Comparison of ENCODE assay signal across 8 cellular contexts in the genomic region with DNA sequence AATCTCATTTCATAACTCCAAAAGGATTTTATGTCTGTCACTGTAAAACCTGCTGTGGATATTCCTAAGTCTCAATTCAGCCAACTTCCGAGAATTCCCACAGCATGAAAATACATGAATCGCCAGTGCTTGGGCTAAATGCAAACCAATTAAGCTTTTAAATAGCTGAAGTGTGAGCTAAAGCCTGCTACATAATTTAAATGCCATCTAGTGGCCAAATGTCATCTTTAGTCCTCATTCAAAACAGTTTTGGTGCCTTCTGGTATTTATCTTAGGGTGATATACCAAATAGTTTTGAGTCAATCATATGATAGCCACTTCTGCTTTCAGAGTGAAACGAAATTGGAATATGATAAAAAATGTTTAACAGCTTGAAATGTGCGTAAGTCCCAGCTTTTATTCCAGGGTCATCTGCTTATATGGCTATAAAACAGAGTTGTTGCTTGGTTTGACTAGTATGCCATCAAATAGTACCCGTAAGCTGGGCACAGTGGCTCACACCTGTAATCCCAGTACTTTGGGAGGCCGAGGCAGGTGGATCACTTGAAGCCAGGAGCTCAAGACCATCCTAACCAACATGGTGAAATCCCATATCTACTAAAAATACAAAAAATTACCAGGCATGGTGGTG. TPM values are rescaled to one million over a fixed set of nuclear protein-coding genes. Genes with fewer than 3 reads are reported as not detected.
DNase-seq lines count a peak whose midpoint lies in the region; ATAC-seq and TF ChIP-seq lines count a peak whose summit lies in the region.

No MANE protein-coding gene starts in this region.

- peak; percentile 73 for ATAC-seq in GM21723 (IDR thresholded peaks at IDR 0.05; ENCODE audit: unreplicated experiment)
- ATAC-seq in SK-N-SH treated with all-trans-retinoic acid at 6 μM for 48 hours = peak; percentile 71
- peak; percentile 60 for ATAC-seq in gastroesophageal sphincter

- 36 to 44% methylated on average over 5 to 6 of the region's 6 CpGs for WGBS in gastroesophageal sphincter (ENCODE audit: low coverage in 1 of 2), 2 donors

- TF ChIP-seq CTCF in gastroesophageal sphincter (IDR thresholded peaks at IDR 0.05) (peak in 3 of 4 experiments; percentile 44 to 59 (median 52)), retinal pigment epithelial cell (conservative IDR thresholded peaks at IDR 0.05; ENCODE audit: low read depth, low read length) (peak; percentile 64)

- H3K27ac ChIP-seq in gastroesophageal sphincter = no peak overlapping the region

- no peaks in the 10 kb centered on the region for H3K9me3 ChIP-seq in gastroesophageal sphincter

- H3K27me3 ChIP-seq in gastroesophageal sphincter = no peaks in the 10 kb centered on the region

- no peaks in the 10 kb centered on the region for H3K36me3 ChIP-seq in gastroesophageal sphincter

- DNase-seq in GM03348 (ENCODE audit: low spot score) (peak; percentile 74), MV-4-11 (lab: John Stamatoyannopoulos, UW) (peak; percentile 55), retinal pigment epithelial cell (ENCODE audit: low read depth) (peak; percentile 56)
- DNase-seq in stimulated activated CD8-positive, alpha-beta memory T cell treated with anti-CD3 and anti-CD28 coated beads, Interleukin-4, amount 100 ng/mL, for 48 hours = no peak
- DNase-seq in activated effector memory CD4-positive, alpha-beta T cell treated with Interleukin-2 at 50 U/mL for 16 hours = no peak

- H3K4me3 ChIP-seq in gastroesophageal sphincter (no peak overlapping the region), retinal pigment epithelial cell (ENCODE audit: low read length) (no peak overlapping the region)

- TF ChIP-seq POLR2A in gastroesophageal sphincter (IDR thresholded peaks at IDR 0.05) = no peak

- TF ChIP-seq EP300 in gastroesophageal sphincter (IDR thresholded peaks at IDR 0.05) = no peak

- H3K4me1 ChIP-seq in gastroesophageal sphincter = peaks cover 0 to 19% (median 3%) of the 10 kb centered on the region in 3 donors

TF ChIP-seq in SK-N-SH treated with all-trans-retinoic acid at 6 μM for 48 hours, 23 proteins besides CTCF, POLR2A, EP300 and RAD21:
- TF ChIP-seq ESRRG (CRISPR knock-in tag; IDR thresholded peaks at IDR 0.05) = no peak
- TF ChIP-seq ISL1 (CRISPR knock-in tag; IDR thresholded peaks at IDR 0.05) = no peak
- TF ChIP-seq CREB5 (CRISPR knock-in tag; IDR thresholded peaks at IDR 0.05; ENCODE audit: low read depth) = no peak
- TF ChIP-seq, protein P1, sequence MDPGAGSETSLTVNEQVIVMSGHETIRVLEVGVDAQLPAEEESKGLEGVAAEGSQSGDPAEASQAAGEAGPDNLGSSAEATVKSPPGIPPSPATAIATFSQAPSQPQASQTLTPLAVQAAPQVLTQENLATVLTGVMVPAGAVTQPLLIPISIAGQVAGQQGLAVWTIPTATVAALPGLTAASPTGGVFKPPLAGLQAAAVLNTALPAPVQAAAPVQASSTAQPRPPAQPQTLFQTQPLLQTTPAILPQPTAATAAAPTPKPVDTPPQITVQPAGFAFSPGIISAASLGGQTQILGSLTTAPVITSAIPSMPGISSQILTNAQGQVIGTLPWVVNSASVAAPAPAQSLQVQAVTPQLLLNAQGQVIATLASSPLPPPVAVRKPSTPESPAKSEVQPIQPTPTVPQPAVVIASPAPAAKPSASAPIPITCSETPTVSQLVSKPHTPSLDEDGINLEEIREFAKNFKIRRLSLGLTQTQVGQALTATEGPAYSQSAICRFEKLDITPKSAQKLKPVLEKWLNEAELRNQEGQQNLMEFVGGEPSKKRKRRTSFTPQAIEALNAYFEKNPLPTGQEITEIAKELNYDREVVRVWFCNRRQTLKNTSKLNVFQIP (CRISPR knock-in tag; IDR thresholded peaks at IDR 0.05; ENCODE audit: borderline replicate concordance, low read depth) = no peak
- TF ChIP-seq OSR1 (CRISPR knock-in tag; IDR thresholded peaks at IDR 0.05) = no peak
- no peak for TF ChIP-seq SNAI2 (CRISPR knock-in tag; IDR thresholded peaks at IDR 0.05)
- no peak for TF ChIP-seq ARNTL (CRISPR knock-in tag; IDR thresholded peaks at IDR 0.05; ENCODE audit: borderline replicate concordance, low read depth)
- no peak for TF ChIP-seq TCF4 (CRISPR knock-in tag; IDR thresholded peaks at IDR 0.05; ENCODE audit: borderline replicate concordance)
- no peak for TF ChIP-seq ZC3H10 (CRISPR knock-in tag; IDR thresholded peaks at IDR 0.05)
- no peak for TF ChIP-seq ZFP30 (CRISPR knock-in tag; IDR thresholded peaks at IDR 0.05)
- TF ChIP-seq BACH2 (CRISPR knock-in tag; IDR thresholded peaks at IDR 0.05; ENCODE audit: borderline replicate concordance) = no peak
- no peak for TF ChIP-seq TOX (CRISPR knock-in tag; IDR thresholded peaks at IDR 0.05; ENCODE audit: borderline replicate concordance)

RNA-seq across cellular contexts. Expression of gene CCNL1, which starts 41.8 kb away (rescaled TPM):
- 100 to 1,000 TPM in 2 of 4 donors, 10 to 100 TPM in 2; 32.7 to 211 (median 92.6) TPM for total RNA-seq in gastroesophageal sphincter

Comparison
In these comparisons a context has a peak if more than half of its experiments do, and no peak if none do; other contexts are left out.
1. DNase-seq: peak in GM03348 (single experiment), MV-4-11 (single experiment) and retinal pigment epithelial cell (single experiment); none in stimulated activated CD8-positive, alpha-beta memory T cell treated with anti-CD3 and anti-CD28 coated beads, Interleukin-4, amount 100 ng/mL, for 48 hours (single experiment) and activated effector memory CD4-positive, alpha-beta T cell treated with Interleukin-2 at 50 U/mL for 16 hours (single experiment).
2. Peak in every context shown above with its lines, with median percentiles within 50 percentile points of each other: ATAC-seq.